Comparison of ENCODE assay signal across 9 cellular contexts in genomic region chr22:38869663-38870062, GRCh38. TPM values are rescaled to one million over a fixed set of nuclear protein-coding genes. Genes with fewer than 3 reads are reported as not detected.
DNase-seq lines count a peak whose midpoint lies in the region; ATAC-seq and TF ChIP-seq lines count a peak whose summit lies in the region.
"Had no signal": no experiment of that assay in that cellular context is flagged by ENCODE, and none has a peak within 500 bp of the region (broad histone marks: within the 10 kb centered on the region; RNA-seq: fewer than 3 reads in every experiment).

No MANE protein-coding gene starts in this region.

- H3K4me1 ChIP-seq in CD4-positive, CD25-positive, alpha-beta regulatory T cell (ENCODE audit: control insufficient read depth, insufficient read depth, low read length, poor library complexity, severe bottlenecking): peaks cover 55% of the 10 kb centered on the region
- H3K4me1 ChIP-seq in Loucy (ENCODE audit: insufficient read depth, low read length, poor library complexity, severe bottlenecking): peaks cover 27% of the 10 kb centered on the region
- peaks cover 24% of the 10 kb centered on the region for H3K4me1 ChIP-seq in neural progenitor cell

- H3K9me3 ChIP-seq in CD4-positive, CD25-positive, alpha-beta regulatory T cell (ENCODE audit: control insufficient read depth in 2 of 2, low read length in 2 of 2): no peaks in the 10 kb centered on the region
- H3K9me3 ChIP-seq in Loucy (ENCODE audit: insufficient read depth, low read depth, low read length) (no peaks in the 10 kb centered on the region), neural progenitor cell (ENCODE audit: low read depth) (no peaks in the 10 kb centered on the region)

- no peak for TF ChIP-seq CTCF in Loucy (conservative IDR thresholded peaks at IDR 0.05; ENCODE audit: low read length)
- TF ChIP-seq CTCF in neural progenitor cell (IDR thresholded peaks at IDR 0.05): no peak

- H2AFZ ChIP-seq in Loucy (ENCODE audit: low read length) (no peak overlapping the region), neural progenitor cell (replicated peaks) (no peak overlapping the region)

- H4K20me1 ChIP-seq in Loucy (ENCODE audit: insufficient read depth, low read length, poor library complexity, severe bottlenecking) (peaks cover 38% of the 10 kb centered on the region), neural progenitor cell (ENCODE audit: low read depth) (peaks cover 64% of the 10 kb centered on the region)

- H3K27me3 Mint-ChIP-seq in CD4-positive, CD25-positive, alpha-beta regulatory T cell: peaks cover 4% of the 10 kb centered on the region
- H3K27me3 Mint-ChIP-seq in central memory CD8-positive, alpha-beta T cell: no peaks in the 10 kb centered on the region
- peaks cover 5% of the 10 kb centered on the region for H3K27me3 Mint-ChIP-seq in neural progenitor cell (ENCODE audit: insufficient read depth, low read depth)

- H3K9me2 ChIP-seq in Loucy (replicated peaks; ENCODE audit: low read depth, low read length): no peaks in the 10 kb centered on the region

- no peaks in the 10 kb centered on the region for H3F3A ChIP-seq in Loucy (ENCODE audit: low read depth)
- peaks cover 14% of the 10 kb centered on the region for H3F3A ChIP-seq in neural progenitor cell (ENCODE audit: low read depth)

- H3K36me3 Mint-ChIP-seq in CD4-positive, CD25-positive, alpha-beta regulatory T cell: no peaks in the 10 kb centered on the region
- peaks cover 25% of the 10 kb centered on the region for H3K36me3 Mint-ChIP-seq in central memory CD8-positive, alpha-beta T cell (ENCODE audit: insufficient read depth)
- peaks cover 3% of the 10 kb centered on the region for H3K36me3 Mint-ChIP-seq in neural progenitor cell

- H3K9me3 Mint-ChIP-seq in CD4-positive, CD25-positive, alpha-beta regulatory T cell: no peaks in the 10 kb centered on the region
- H3K9me3 Mint-ChIP-seq in central memory CD8-positive, alpha-beta T cell: no peaks in the 10 kb centered on the region
- H3K9me3 Mint-ChIP-seq in neural progenitor cell: no peaks in the 10 kb centered on the region

- no peak for ATAC-seq in CD4-positive, CD25-positive, alpha-beta regulatory T cell (ENCODE audit: low read depth in 2 of 2)
- no peak for ATAC-seq in central memory CD8-positive, alpha-beta T cell (replicated peaks; ENCODE audit: extremely low read depth, poor library complexity, severe bottlenecking)
- ATAC-seq in HG03520 (IDR thresholded peaks at IDR 0.05; ENCODE audit: unreplicated experiment): no peak

- H3K4me2 ChIP-seq in Loucy (ENCODE audit: low read depth, low read length, poor library complexity, severe bottlenecking) (peak overlapping the region; percentile 83), neural progenitor cell (no peak overlapping the region)

- no peak for DNase-seq in CD4-positive, CD25-positive, alpha-beta regulatory T cell
- DNase-seq in central memory CD8-positive, alpha-beta T cell (ENCODE audit: low spot score in 2 of 2): no peak
- DNase-seq in neural progenitor cell (ENCODE audit: low spot score): no peak
- no peak for DNase-seq in DMS153 treated with DMSO at 0.1 percent for 48 hours (lab: John Stamatoyannopoulos, UW; ENCODE audit: unreplicated experiment)
- DNase-seq in KG1 (lab: John Stamatoyannopoulos, UW): no peak
- DNase-seq in DMS 273 treated with DMSO at 0.1 percent for 48 hours (lab: John Stamatoyannopoulos, UW): no peak
- DNase-seq: GOT3 had no signal

- H3K27ac ChIP-seq in CD4-positive, CD25-positive, alpha-beta regulatory T cell (ENCODE audit: insufficient read depth, low read length, poor library complexity, severe bottlenecking): peak overlapping the region; percentile 55
- no peak overlapping the region for H3K27ac ChIP-seq in neural progenitor cell

- H3K4me3 ChIP-seq in CD4-positive, CD25-positive, alpha-beta regulatory T cell (ENCODE audit: low read depth, low read length): peak overlapping the region; percentile 72
- peak overlapping the region; percentile 94 for H3K4me3 ChIP-seq in Loucy (ENCODE audit: low read length, poor library complexity, severe bottlenecking)
- H3K4me3 ChIP-seq in neural progenitor cell: no peak overlapping the region

- peaks cover 19% of the 10 kb centered on the region for H3K36me3 ChIP-seq in CD4-positive, CD25-positive, alpha-beta regulatory T cell (ENCODE audit: control insufficient read depth, insufficient read depth, low read length)
- H3K36me3 ChIP-seq in Loucy (ENCODE audit: insufficient read depth, low read length): peaks cover 3% of the 10 kb centered on the region; the same call in 1 of the 2 replicates
- no peaks in the 10 kb centered on the region for H3K36me3 ChIP-seq in neural progenitor cell

- peak overlapping the region; percentile 82 to 95 (median 90) for H3K27ac Mint-ChIP-seq in CD4-positive, CD25-positive, alpha-beta regulatory T cell
- H3K27ac Mint-ChIP-seq in central memory CD8-positive, alpha-beta T cell (ENCODE audit: low read depth): no peak overlapping the region
- H3K27ac Mint-ChIP-seq in neural progenitor cell: no peak overlapping the region

- H3K9ac ChIP-seq in Loucy (ENCODE audit: low read depth, low read length, poor library complexity, severe bottlenecking) (no peak overlapping the region), neural progenitor cell (no peak overlapping the region)

- peak overlapping the region; percentile 89 to 98 (median 90) for H3K4me3 Mint-ChIP-seq in CD4-positive, CD25-positive, alpha-beta regulatory T cell
- peak overlapping the region; percentile 92 for H3K4me3 Mint-ChIP-seq in central memory CD8-positive, alpha-beta T cell
- peak overlapping the region; percentile 93 for H3K4me3 Mint-ChIP-seq in neural progenitor cell

- no peaks in the 10 kb centered on the region for H3K27me3 ChIP-seq in CD4-positive, CD25-positive, alpha-beta regulatory T cell (ENCODE audit: control insufficient read depth, insufficient read depth, low read length)
- H3K27me3 ChIP-seq in Loucy (ENCODE audit: insufficient read depth, low read length, poor library complexity, severe bottlenecking): no peaks in the 10 kb centered on the region
- H3K27me3 ChIP-seq in neural progenitor cell: no peaks in the 10 kb centered on the region

- H3K79me2 ChIP-seq in Loucy (ENCODE audit: insufficient read depth, low read length): peaks cover 19% of the 10 kb centered on the region
- peaks cover 34% of the 10 kb centered on the region for H3K79me2 ChIP-seq in neural progenitor cell (ENCODE audit: low read depth)

- peaks cover 13 to 52% (median 28%) of the 10 kb centered on the region in 4 donors for H3K4me1 Mint-ChIP-seq in CD4-positive, CD25-positive, alpha-beta regulatory T cell
- H3K4me1 Mint-ChIP-seq in central memory CD8-positive, alpha-beta T cell: peaks cover 47% of the 10 kb centered on the region
- peaks cover 44% of the 10 kb centered on the region for H3K4me1 Mint-ChIP-seq in neural progenitor cell

RNA-seq across cellular contexts. Expression of gene CBX6, which starts 2.4 kb away (rescaled TPM):
- 47.2 TPM for total RNA-seq in CD4-positive, CD25-positive, alpha-beta regulatory T cell
- polyA plus RNA-seq in CD4-positive, CD25-positive, alpha-beta regulatory T cell: 1 to 10 TPM; 4.1 to 5.7 (median 5.4) TPM
- total RNA-seq in neural progenitor cell (ENCODE audit: low replicate concordance): 14.0 and 29.7 TPM in 2 replicates

RNA-seq across cellular contexts. Expression of gene NPTXR, which starts 25.8 kb away (rescaled TPM):
- 1.3 TPM for total RNA-seq in CD4-positive, CD25-positive, alpha-beta regulatory T cell
- polyA plus RNA-seq in CD4-positive, CD25-positive, alpha-beta regulatory T cell: under 1 TPM in 3 of 4 donors, not detected in 1; 0.32 to 0.65 (median 0.35) TPM
- total RNA-seq in neural progenitor cell (ENCODE audit: low replicate concordance): 0.99 and 2.5 TPM in 2 replicates

Comparison
In these comparisons a context has a peak if more than half of its experiments do, and no peak if none do; other contexts are left out.
1. H3K27ac Mint-ChIP-seq: peak in CD4-positive, CD25-positive, alpha-beta regulatory T cell (3 of 3); none in central memory CD8-positive, alpha-beta T cell (single experiment) and neural progenitor cell (single experiment).
2. Peak in every context shown above with its lines, with median percentiles within 50 percentile points of each other: H3K4me3 Mint-ChIP-seq.